34 cellular contexts compared by ENCODE assay signal in genomic region chrX:36348509-36348908, GRCh38.
DNase-seq lines count a peak whose midpoint lies in the region; ATAC-seq, FAIRE-seq and TF ChIP-seq lines count a peak whose summit lies in the region.
"Had no signal": no experiment of that assay in that cellular context is flagged by ENCODE, and none has a peak within 500 bp of the region (broad histone marks: within the 10 kb centered on the region; RNA-seq: fewer than 3 reads in every experiment).

No MANE protein-coding gene starts in this region.

- H3K27ac ChIP-seq in A549 = no peak overlapping the region
- H3K27ac ChIP-seq in neural cell (ENCODE audit: low read length) = no peak overlapping the region
- no peak overlapping the region for H3K27ac ChIP-seq in testis
- H3K27ac ChIP-seq: 22Rv1; BLaER1; BLaER1 treated with 17β-estradiol and CSF1 and Interleukin-3, amounts not matched to agents 10 nM and 100 nM; C4-2B had no signal

- CTCF ChIA-PET in A549 (lab: Yijun Ruan, JAX) = no interaction called here

- WGBS in A549 (ENCODE audit: missing lambda C conversion rate) = 0% methylated on average over 1 of the region's 1 CpG
- WGBS in testis, 2 donors = 92 to 94% methylated on average over 1 of the region's 1 CpG

- DNase-seq in A549 (ENCODE audit: low read depth in 1 of 2, low spot score in 1 of 2) (no peak), NCI-H226 (peak; percentile 1), NCI-H1048 (lab: John Stamatoyannopoulos, UW) (no peak), testis (no peak), NCI-H2107 treated with DMSO at 0.1 percent for 48 hours (lab: John Stamatoyannopoulos, UW; ENCODE audit: unreplicated experiment) (no peak), kidney tubule cell (ENCODE audit: low spot score) (no peak)
- DNase-seq: 8988T; ACHN; AML-193; BE2C; C1 segment of cervical spinal cord; Caco-2; Calu3; CD4-positive, alpha-beta memory T cell; CD4-positive, alpha-beta T cell; CD4-positive, CD25-positive, alpha-beta regulatory T cell; CD8-positive, alpha-beta memory T cell; CD8-positive, alpha-beta T cell; COR-L47; DMS 273 treated with DMSO at 0.1 percent for 48 hours; DMS153; DMS53; DMS79; DMS79 treated with DMSO at 0.1 percent for 48 hours; DND-41; EL had no signal

- no peaks in the 10 kb centered on the region for H3K27me3 ChIP-seq in neural cell (ENCODE audit: insufficient read depth, low read depth, low read length)
- no peaks in the 10 kb centered on the region for H3K27me3 ChIP-seq in testis
- H3K27me3 ChIP-seq: BE2C had no signal

- ATAC-seq in A549 = no peak
- ATAC-seq: CD8-positive, alpha-beta T cell had no signal

- no peaks in the 10 kb centered on the region for H3K79me2 ChIP-seq in neural cell (replicated peaks; ENCODE audit: insufficient read depth, low read length)

- H3K4me1 ChIP-seq in A549 (no peaks in the 10 kb centered on the region), testis (no peaks in the 10 kb centered on the region)
- H3K4me1 ChIP-seq: BE2C; BLaER1; BLaER1 treated with 17β-estradiol and CSF1 and Interleukin-3, amounts not matched to agents 10 nM and 100 nM; Caco-2 had no signal

- no peaks in the 10 kb centered on the region for H3F3A ChIP-seq in neural cell (ENCODE audit: insufficient read depth, low read length, poor library complexity, severe bottlenecking)

- H4K20me1 ChIP-seq in neural cell (ENCODE audit: insufficient read depth) = no peaks in the 10 kb centered on the region
- H4K20me1 ChIP-seq: BLaER1 had no signal

- H3K36me3 ChIP-seq in neural cell (ENCODE audit: insufficient read depth, low read length) (no peaks in the 10 kb centered on the region), testis (ENCODE audit: low read depth, missing control alignments) (no peaks in the 10 kb centered on the region)
- H3K36me3 ChIP-seq: BE2C; BLaER1; BLaER1 treated with 17β-estradiol and CSF1 and Interleukin-3, amounts not matched to agents 10 nM and 100 nM had no signal

- H3K4me2 ChIP-seq in A549 (no peak overlapping the region), neural cell (ENCODE audit: low read length) (no peak overlapping the region)
- H3K4me2 ChIP-seq: BLaER1; BLaER1 treated with 17β-estradiol and CSF1 and Interleukin-3, amounts not matched to agents 10 nM and 100 nM had no signal

- TF ChIP-seq EP300 in A549 (IDR thresholded peaks at IDR 0.05) (no peak), neural cell (conservative IDR thresholded peaks at IDR 0.05; ENCODE audit: poor library complexity, severe bottlenecking) (peak; percentile 84)

- POLR2A ChIA-PET in A549 (lab: Yijun Ruan, JAX) = no interaction called here

- H3K9me2 ChIP-seq in neural cell (ENCODE audit: insufficient read depth, low read length) = no peaks in the 10 kb centered on the region

- no peaks in the 10 kb centered on the region for H3K9me3 ChIP-seq in A549
- H3K9me3 ChIP-seq in neural cell (ENCODE audit: low read length) = no peaks in the 10 kb centered on the region
- H3K9me3 ChIP-seq in testis = no peaks in the 10 kb centered on the region
- H3K9me3 ChIP-seq: BE2C; BLaER1; BLaER1 treated with 17β-estradiol and CSF1 and Interleukin-3, amounts not matched to agents 10 nM and 100 nM; Caco-2 had no signal

- H2AFZ ChIP-seq in neural cell (ENCODE audit: low read depth, low read length) = no peak overlapping the region

- TF ChIP-seq RAD21 in A549 (conservative IDR thresholded peaks at IDR 0.05 in 1 of 2, IDR thresholded peaks at IDR 0.05 in 1 of 2) (no peak), neural cell (conservative IDR thresholded peaks at IDR 0.05) (no peak)

- H3K9ac ChIP-seq in neural cell (ENCODE audit: low read length) = no peak overlapping the region
- H3K9ac ChIP-seq: BLaER1; BLaER1 treated with 17β-estradiol and CSF1 and Interleukin-3, amounts not matched to agents 10 nM and 100 nM had no signal

- peak; percentile 65 for FAIRE-seq in A549 (lab: Jason Lieb, UNC)
- FAIRE-seq in colon (lab: Jason Lieb, UNC) = peak; percentile 58
- FAIRE-seq: A204.1, D721Med had no signal

- TF ChIP-seq POLR2A in A549 (IDR thresholded peaks at IDR 0.05; ENCODE audit: low read length) (no peak), testis (IDR thresholded peaks at IDR 0.05) (no peak)

- no peak for TF ChIP-seq CTCF in A549 (IDR thresholded peaks at IDR 0.05)
- TF ChIP-seq CTCF in neural cell (IDR thresholded peaks at IDR 0.05; ENCODE audit: poor library complexity, severe bottlenecking) = no peak
- no peak for TF ChIP-seq CTCF in testis (IDR thresholded peaks at IDR 0.05)

- intact Hi-C loops in testis (cut with DNase I; ENCODE audit: low total_unique reads) = no loop called here

- no peak overlapping the region for H3K4me3 ChIP-seq in A549
- no peak overlapping the region for H3K4me3 ChIP-seq in neural cell (ENCODE audit: low read length)
- no peak overlapping the region for H3K4me3 ChIP-seq in testis
- H3K4me3 ChIP-seq: BLaER1; BLaER1 treated with 17β-estradiol and CSF1 and Interleukin-3, amounts not matched to agents 10 nM and 100 nM had no signal

TF ChIP-seq in A549, 52 proteins besides CTCF, POLR2A, EP300 and RAD21 (continues in another document):
- TF ChIP-seq BHLHE40 (IDR thresholded peaks at IDR 0.05; ENCODE audit: low read depth, low read length) = no peak
- TF ChIP-seq JUN (IDR thresholded peaks at IDR 0.05) = no peak
- no peak for TF ChIP-seq E2F6 (IDR thresholded peaks at IDR 0.05; ENCODE audit: borderline replicate concordance, low read depth)
- no peak for TF ChIP-seq ZFP36 (IDR thresholded peaks at IDR 0.05; ENCODE audit: borderline replicate concordance, partially characterized antibody)
- TF ChIP-seq REST (IDR thresholded peaks at IDR 0.05) = no peak
- TF ChIP-seq HDAC2 (IDR thresholded peaks at IDR 0.05) = no peak

TF ChIP-seq in neural cell, 6 proteins besides CTCF, POLR2A, EP300 and RAD21:
- TF ChIP-seq POLR2AphosphoS5 (IDR thresholded peaks at IDR 0.05) (peak; percentile 56), EZH2 (IDR thresholded peaks at IDR 0.05; ENCODE audit: borderline replicate concordance, insufficient read depth, low read length, poor library complexity, severe bottlenecking) (no peak), MXI1 (conservative IDR thresholded peaks at IDR 0.05; ENCODE audit: poor library complexity, severe bottlenecking) (no peak)
